Comparison of ENCODE assay signal across 1 cellular context in genomic region chr11:2153581-2154194, GRCh38.
A peak's percentile ranks its signal among the peaks of the same experiment; 100 is the strongest.
TF ChIP-seq lines count a peak whose summit lies in the region.

No MANE protein-coding gene starts in this region.

TF ChIP-seq in HepG2, 621 proteins besides CTCF, POLR2A, EP300 and RAD21:
- peak; percentile 96 for TF ChIP-seq ZNF768 (CRISPR knock-in tag; IDR thresholded peaks at IDR 0.05)
- no peak for TF ChIP-seq ZNF672 (CRISPR knock-in tag; IDR thresholded peaks at IDR 0.05)
